19 cellular contexts compared by ENCODE assay signal in the genomic region with DNA sequence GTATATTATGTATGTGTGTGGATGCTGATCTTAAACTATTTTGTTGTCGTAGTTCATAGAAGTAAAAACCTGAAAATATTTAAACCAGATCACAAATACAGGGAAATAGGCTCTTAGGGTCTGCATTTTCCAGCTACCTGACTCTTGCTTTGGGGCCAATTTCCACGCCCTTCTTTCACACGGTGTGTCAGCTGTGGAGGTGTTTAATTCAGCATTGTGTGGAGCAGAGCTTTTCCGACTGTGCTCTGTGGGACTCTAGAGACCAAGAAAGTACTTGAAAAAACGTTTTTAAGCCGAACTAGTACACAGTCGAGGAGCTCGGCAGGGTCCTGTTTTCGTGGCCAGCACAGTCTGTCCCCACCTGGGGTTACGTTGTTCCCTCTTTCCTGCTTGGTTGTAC.
DNase-seq lines count a peak whose midpoint lies in the region; ATAC-seq, FAIRE-seq and TF ChIP-seq lines count a peak whose summit lies in the region.
"Had no signal": no experiment of that assay in that cellular context is flagged by ENCODE, and none has a peak within 500 bp of the region (broad histone marks: within the 10 kb centered on the region; RNA-seq: fewer than 3 reads in every experiment).

No MANE protein-coding gene starts in this region.

- no peaks in the 10 kb centered on the region for H3K9me3 ChIP-seq in PC-3 (ENCODE audit: low read length)
- H3K9me3 ChIP-seq in gastroesophageal sphincter: no peaks in the 10 kb centered on the region
- no peaks in the 10 kb centered on the region for H3K9me3 ChIP-seq in thyroid gland

- H3K36me3 ChIP-seq in PC-3 (ENCODE audit: low read depth, low read length) (no peaks in the 10 kb centered on the region), gastroesophageal sphincter (peaks cover 0 to 10% of the 10 kb centered on the region in 2 donors), thyroid gland (no peaks in the 10 kb centered on the region)

- no peak for FAIRE-seq in GM12892 (lab: Jason Lieb, UNC)
- FAIRE-seq: G401.6, GM12891, GM19239, K562 had no signal

- H3K27me3 Mint-ChIP-seq in osteocyte (ENCODE audit: unreplicated experiment): no peaks in the 10 kb centered on the region

- H3K4me2 ChIP-seq in PC-3 (ENCODE audit: low read length): no peak overlapping the region
- H3K4me2 ChIP-seq: PC-9 had no signal

- no peak overlapping the region for H2AFZ ChIP-seq in PC-3 (ENCODE audit: low read length)
- H2AFZ ChIP-seq: PC-9 had no signal

- ATAC-seq in PC-3: peak; percentile 36; the same call in 1 of the 2 replicates
- ATAC-seq in gastroesophageal sphincter: no peak
- no peak for ATAC-seq in esophagus mucosa
- ATAC-seq: K562, Right ventricle myocardium inferior had no signal

- TF ChIP-seq POLR2A in gastroesophageal sphincter (IDR thresholded peaks at IDR 0.05) (no peak), thyroid gland (IDR thresholded peaks at IDR 0.05) (no peak), GM12892 (IDR thresholded peaks at IDR 0.05; ENCODE audit: low read depth, low read length) (no peak)

- peaks cover 23% of the 10 kb centered on the region for H3K79me2 ChIP-seq in PC-3 (ENCODE audit: low read length)

- peaks cover 3% of the 10 kb centered on the region for H3K36me3 Mint-ChIP-seq in osteocyte (ENCODE audit: unreplicated experiment)
- H3K36me3 Mint-ChIP-seq: CD4-positive, CD25-positive, alpha-beta regulatory T cell had no signal

- TF ChIP-seq EP300 in gastroesophageal sphincter (IDR thresholded peaks at IDR 0.05): no peak

- H3K27ac ChIP-seq in PC-3 (ENCODE audit: low read length) (peak overlapping the region; percentile 54; the same call in 1 of the 2 replicates), gastroesophageal sphincter (peak overlapping the region in 3 of 4 donors; percentile 26 to 57 (median 53)), thyroid gland (peak overlapping the region in 2 of 3 donors; percentile 94 to 99)
- H3K27ac ChIP-seq: PC-9 had no signal

- 39 to 76% methylated on average over 10 of the region's 10 CpGs for WGBS in gastroesophageal sphincter (ENCODE audit: low coverage in 1 of 2), 2 donors
- 74 to 82% methylated on average over 10 of the region's 10 CpGs for WGBS in thyroid gland, 2 donors

- no peaks in the 10 kb centered on the region for H3K9me3 Mint-ChIP-seq in osteocyte (ENCODE audit: unreplicated experiment)

- peak overlapping the region; percentile 47 for H3K27ac Mint-ChIP-seq in osteocyte (ENCODE audit: unreplicated experiment)
- H3K27ac Mint-ChIP-seq: CD4-positive, CD25-positive, alpha-beta regulatory T cell had no signal

- H3K4me3 Mint-ChIP-seq in osteocyte (ENCODE audit: unreplicated experiment): no peak overlapping the region
- H3K4me3 Mint-ChIP-seq: CD4-positive, CD25-positive, alpha-beta regulatory T cell had no signal

- intact Hi-C loops in PC-3 (cut with micrococcal nuclease): no loop called here
- intact Hi-C loops in thyroid gland (cut with DNase I): loop anchor here (10.0 kb wide), 1 partner anchor 55 kb away; no protein-coding TSS in a partner anchor

- no peaks in the 10 kb centered on the region for H3F3A ChIP-seq in PC-3 (ENCODE audit: low read length, unreplicated experiment)

- BruUV-seq in PC-3 (replicated peaks; lab: Mats Ljungman, UMichigan): no TSS peak

- peaks cover 10% of the 10 kb centered on the region for H3K4me1 ChIP-seq in PC-3 (ENCODE audit: insufficient read depth, low read length)
- peaks cover 0 to 70% (median 13%) of the 10 kb centered on the region in 3 donors for H3K4me1 ChIP-seq in gastroesophageal sphincter
- H3K4me1 ChIP-seq in thyroid gland: peaks cover 32 to 42% of the 10 kb centered on the region in 2 donors

- H4K20me1 ChIP-seq in PC-3 (ENCODE audit: low read length): 0 out of 2 replicates have a peak, but pooled peaks cover 4% of the 10 kb centered on the region

- H3K27me3 ChIP-seq in PC-3 (ENCODE audit: low read length): no peaks in the 10 kb centered on the region
- no peaks in the 10 kb centered on the region for H3K27me3 ChIP-seq in gastroesophageal sphincter
- no peaks in the 10 kb centered on the region for H3K27me3 ChIP-seq in thyroid gland

- H3K9ac ChIP-seq in PC-3 (ENCODE audit: low read length): no peak overlapping the region

- peaks cover 37% of the 10 kb centered on the region for H3K4me1 Mint-ChIP-seq in osteocyte (ENCODE audit: unreplicated experiment)
- H3K4me1 Mint-ChIP-seq: CD4-positive, CD25-positive, alpha-beta regulatory T cell had no signal

- POLR2A ChIA-PET in PC-3 (lab: Charles Lee; ENCODE audit: unreplicated experiment): no interaction called here

- no peaks in the 10 kb centered on the region for H3K9me2 ChIP-seq in PC-3 (replicated peaks; ENCODE audit: low read length)

- TF ChIP-seq CTCF in PC-3 (conservative IDR thresholded peaks at IDR 0.05; ENCODE audit: low read depth, low read length): no peak
- no peak for TF ChIP-seq CTCF in gastroesophageal sphincter (IDR thresholded peaks at IDR 0.05)
- no peak for TF ChIP-seq CTCF in osteocyte (IDR thresholded peaks at IDR 0.05)
- no peak for TF ChIP-seq CTCF in thyroid gland (IDR thresholded peaks at IDR 0.05)

- H3K4me3 ChIP-seq in PC-3 (ENCODE audit: low read length): no peak overlapping the region
- H3K4me3 ChIP-seq in gastroesophageal sphincter: no peak overlapping the region
- H3K4me3 ChIP-seq in thyroid gland (replicated peaks in 1 of 3): no peak overlapping the region
- H3K4me3 ChIP-seq: K562, PC-9 had no signal

- DNase-seq in PC-3 (no peak), osteocyte (ENCODE audit: extremely low spot score, unreplicated experiment) (no peak), thyroid gland (no peak), GM12892 (ENCODE audit: insufficient read length) (no peak), NCI-H2081 treated with DMSO at 0.1 percent for 48 hours (lab: John Stamatoyannopoulos, UW) (no peak), NCI-H1694 (lab: John Stamatoyannopoulos, UW) (no peak)
- DNase-seq: Calu3; CD4-positive, CD25-positive, alpha-beta regulatory T cell; DMS79 treated with DMSO at 0.1 percent for 48 hours; NCI-H1436; NCI-H345; PC-9 had no signal

- CTCF ChIA-PET in PC-3 (lab: Charles Lee): no interaction called here
